16 cellular contexts compared by ENCODE assay signal in genomic region chr11:72189448-72190250, GRCh38. TPM values are rescaled to one million over a fixed set of nuclear protein-coding genes. Genes with fewer than 3 reads are reported as not detected.
A peak's percentile ranks its signal among the peaks of the same experiment; 100 is the strongest.
DNase-seq lines count a peak whose midpoint lies in the region; ATAC-seq and TF ChIP-seq lines count a peak whose summit lies in the region.
"Had no signal": no experiment of that assay in that cellular context is flagged by ENCODE, and none has a peak within 500 bp of the region (broad histone marks: within the 10 kb centered on the region; RNA-seq: fewer than 3 reads in every experiment).

No MANE protein-coding gene starts in this region.

- no peak overlapping the region for H4K8ac ChIP-seq in mesendoderm (ENCODE audit: low read depth, low read length)

- H3K27me3 Mint-ChIP-seq in progenitor cell of endocrine pancreas: no peaks in the 10 kb centered on the region
- H3K27me3 Mint-ChIP-seq: activated B cell treated with CpG ODN at 0.5 μM for 24 hours, IgD-negative memory B cell had no signal

- peak; percentile 12 for DNase-seq in Caki2 (ENCODE audit: low read depth)
- DNase-seq in NCI-H1417 treated with DMSO at 0.1 percent for 48 hours (lab: John Stamatoyannopoulos, UW): peak; percentile 26
- peak; percentile 93 for DNase-seq in mesendoderm
- no peak for DNase-seq in progenitor cell of endocrine pancreas (ENCODE audit: low spot score, unreplicated experiment)
- no peak for DNase-seq in GM10248 (ENCODE audit: extremely low spot score)
- no peak for DNase-seq in stimulated activated CD4-positive, alpha-beta T cell treated with anti-CD3 and anti-CD28 coated beads, Interleukin-1b, Interleukin-23, amount 100 ng/mL, for 48 hours
- DNase-seq: activated B cell treated with CpG ODN at 0.5 μM for 24 hours; activated T-cell treated with anti-CD3 and anti-CD28 coated beads, Interleukin-2, amount 50 U/mL, for 48 hours; H9; NCI-H510A treated with DMSO at 0.1 percent for 48 hours; nephron progenitor cell; spleen had no signal

- no peaks in the 10 kb centered on the region for H3K36me3 ChIP-seq in mesendoderm (ENCODE audit: control insufficient read depth, insufficient read depth, low read length)
- H3K36me3 ChIP-seq: SJCRH30, spleen had no signal

- no peak overlapping the region for H2BK5ac ChIP-seq in mesendoderm (ENCODE audit: low read length)

- H3K4me1 ChIP-seq in mesendoderm (ENCODE audit: control insufficient read depth, low read depth, low read length): peaks cover 14% of the 10 kb centered on the region
- H3K4me1 ChIP-seq: spleen had no signal

- peak overlapping the region; percentile 18 for H3K4ac ChIP-seq in mesendoderm (ENCODE audit: low read depth, low read length)

- TF ChIP-seq CTCF in progenitor cell of endocrine pancreas (IDR thresholded peaks at IDR 0.05; ENCODE audit: unreplicated experiment) (no peak), GM10248 (IDR thresholded peaks at IDR 0.05; ENCODE audit: control extremely low read depth, extremely low read depth, low read depth, missing control alignments) (no peak)

- no peak overlapping the region for H2BK15ac ChIP-seq in mesendoderm (replicated peaks; ENCODE audit: low read depth)

- peak overlapping the region; percentile 40 for H4K5ac ChIP-seq in mesendoderm (ENCODE audit: low read length)

- H3K23ac ChIP-seq in mesendoderm (ENCODE audit: low read length): no peak overlapping the region

- no peaks in the 10 kb centered on the region for H3K36me3 Mint-ChIP-seq in progenitor cell of endocrine pancreas (ENCODE audit: insufficient read depth)
- H3K36me3 Mint-ChIP-seq: IgD-negative memory B cell had no signal

- H3K9me3 Mint-ChIP-seq in progenitor cell of endocrine pancreas (ENCODE audit: low read depth): no peaks in the 10 kb centered on the region
- H3K9me3 Mint-ChIP-seq: activated B cell treated with CpG ODN at 0.5 μM for 24 hours, H9, IgD-negative memory B cell, nephron progenitor cell had no signal

- H3K79me1 ChIP-seq in mesendoderm (ENCODE audit: low read length): no peaks in the 10 kb centered on the region

- no peak overlapping the region for H3K27ac Mint-ChIP-seq in progenitor cell of endocrine pancreas
- H3K27ac Mint-ChIP-seq: activated B cell treated with CpG ODN at 0.5 μM for 24 hours, IgD-negative memory B cell had no signal

- H2BK120ac ChIP-seq in mesendoderm (ENCODE audit: low read depth, low read length): no peak overlapping the region

- CTCF ChIA-PET in GM10248 (lab: Yijun Ruan, JAX): interaction anchor here (0.9 to 1.7 kb wide), 3 partner anchors 15 to 49 kb away, joined by 3 to 4 read pairs (median 4); no protein-coding TSS in a partner anchor

- in situ Hi-C loops in Caki2 (cut with HindIII; ENCODE audit: low pct_unique_long_range_greater_than_20kb, low sequenced_read_pairs): no loop called here

- no peak overlapping the region for H3K4me3 Mint-ChIP-seq in progenitor cell of endocrine pancreas (ENCODE audit: low read depth)
- H3K4me3 Mint-ChIP-seq: activated B cell treated with CpG ODN at 0.5 μM for 24 hours, H9, IgD-negative memory B cell, nephron progenitor cell had no signal

- POLR2A ChIA-PET in GM10248 (lab: Yijun Ruan, JAX): no interaction called here

- peak overlapping the region; percentile 29 for H2AK5ac ChIP-seq in mesendoderm (ENCODE audit: low read length)

- no peak overlapping the region for H3K27ac ChIP-seq in mesendoderm (ENCODE audit: low read depth, low read length)
- H3K27ac ChIP-seq: SJCRH30, spleen had no signal

- H3K27me3 ChIP-seq in mesendoderm (ENCODE audit: insufficient read depth, low read length, poor library complexity): no peaks in the 10 kb centered on the region
- H3K27me3 ChIP-seq: SJCRH30, spleen had no signal

- peaks cover 18% of the 10 kb centered on the region for H3K4me1 Mint-ChIP-seq in progenitor cell of endocrine pancreas (ENCODE audit: low read depth)
- H3K4me1 Mint-ChIP-seq: activated B cell treated with CpG ODN at 0.5 μM for 24 hours, IgD-negative memory B cell had no signal

- H3K4me3 ChIP-seq in mesendoderm (ENCODE audit: low read length): no peak overlapping the region
- H3K4me3 ChIP-seq: SJCRH30, spleen had no signal

- no CpG with 5 or more reads among the region's 3 CpGs for WGBS in mesendoderm (ENCODE audit: extremely low coverage, insufficient coverage, low lambda C conversion rate)

- H3K56ac ChIP-seq in mesendoderm (ENCODE audit: low read length): peak overlapping the region; percentile 68

- H3K4me2 ChIP-seq in mesendoderm (ENCODE audit: low read length): no peak overlapping the region

- H3K9ac ChIP-seq in mesendoderm (ENCODE audit: low read length): peak overlapping the region; percentile 17

- H3K18ac ChIP-seq in mesendoderm (ENCODE audit: low read length): no peak overlapping the region

- H3K79me2 ChIP-seq in mesendoderm (ENCODE audit: control insufficient read depth, insufficient read depth, low read length): no peaks in the 10 kb centered on the region

- ATAC-seq in esophagus mucosa: peak; percentile 35
- ATAC-seq in GM21515 (IDR thresholded peaks at IDR 0.05; ENCODE audit: unreplicated experiment): no peak

RNA-seq across cellular contexts. Expression of gene FOLR1, which starts 2.3 kb away (rescaled TPM):
- 7.3 and 8.4 TPM in 2 replicates for total RNA-seq in Caki2 (2014; rRNA removed; shearing (Covaris generic); ENCODE audit: low replicate concordance)
- 0.96 TPM for total RNA-seq in esophagus mucosa
- polyA plus RNA-seq in mesendoderm (2013, experiment 1 of 2): 1.2 TPM
- polyA plus RNA-seq in mesendoderm (2013, experiment 2 of 2): 1.3 TPM
- 5.6 and 6.4 TPM in 2 replicates for total RNA-seq in progenitor cell of endocrine pancreas
- total RNA-seq: activated B cell treated with CpG ODN at 0.5 μM for 24 hours, spleen had no signal
- polyA plus RNA-seq: IgD-negative memory B cell had no signal

RNA-seq across cellular contexts. Expression of gene FOLR2, which starts 26.9 kb away (rescaled TPM):
- not detected in 2 replicates for total RNA-seq in Caki2 (2014; rRNA removed; shearing (Covaris generic); ENCODE audit: low replicate concordance)
- total RNA-seq in esophagus mucosa (0.24 TPM), progenitor cell of endocrine pancreas (not detected in 2 replicates)
- not detected for polyA plus RNA-seq in mesendoderm (2013, experiment 1 of 2)
- not detected for polyA plus RNA-seq in mesendoderm (2013, experiment 2 of 2)
- total RNA-seq: H9, SJCRH30 had no signal

RNA-seq across cellular contexts. Expression of gene INPPL1, which starts 34.9 kb away (rescaled TPM):
- total RNA-seq in Caki2 (2014; rRNA removed; shearing (Covaris generic); ENCODE audit: low replicate concordance): 29.1 and 30.8 TPM in 2 replicates
- total RNA-seq in esophagus mucosa (21.2 TPM), progenitor cell of endocrine pancreas (389 and 394 TPM in 2 replicates)
- 59.0 TPM for polyA plus RNA-seq in mesendoderm (2013, experiment 1 of 2)
- polyA plus RNA-seq in mesendoderm (2013, experiment 2 of 2): 57.6 TPM

RNA-seq across cellular contexts. Expression of gene FOLR3, which starts 54.1 kb away (rescaled TPM):
- total RNA-seq in Caki2 (2014; rRNA removed; shearing (Covaris generic); ENCODE audit: low replicate concordance): not detected in 2 replicates
- total RNA-seq in esophagus mucosa: not detected
- not detected for polyA plus RNA-seq in mesendoderm (2013, experiment 1 of 2)
- not detected for polyA plus RNA-seq in mesendoderm (2013, experiment 2 of 2)
- total RNA-seq in progenitor cell of endocrine pancreas: 0.98 TPM in 1 of 2 replicates, not detected in the other
- total RNA-seq: activated B cell treated with CpG ODN at 0.5 μM for 24 hours, H9, SJCRH30 had no signal
- polyA plus RNA-seq: IgD-negative memory B cell had no signal

RNA-seq across cellular contexts. Expression of gene PHOX2A, which starts 54.3 kb away (rescaled TPM):
- total RNA-seq in Caki2 (2014; rRNA removed; shearing (Covaris generic); ENCODE audit: low replicate concordance): not detected in 2 replicates
- total RNA-seq in esophagus mucosa (not detected), progenitor cell of endocrine pancreas (not detected in 2 replicates)
- polyA plus RNA-seq in mesendoderm (2013, experiment 1 of 2): 0.17 TPM
- polyA plus RNA-seq in mesendoderm (2013, experiment 2 of 2): 0.15 TPM
- total RNA-seq: activated B cell treated with CpG ODN at 0.5 μM for 24 hours, SJCRH30, spleen had no signal
- polyA plus RNA-seq: IgD-negative memory B cell had no signal

Comparison
In these comparisons a context has a peak if more than half of its experiments do, and no peak if none do; other contexts are left out.
1. DNase-seq: peak in Caki2 (single experiment), NCI-H1417 treated with DMSO at 0.1 percent for 48 hours (single experiment) and mesendoderm (single experiment); none in progenitor cell of endocrine pancreas (single experiment), GM10248 (single experiment) and stimulated activated CD4-positive, alpha-beta T cell treated with anti-CD3 and anti-CD28 coated beads, Interleukin-1b, Interleukin-23, amount 100 ng/mL, for 48 hours (single experiment).
2. RNA of gene INPPL1, which starts 34.9 kb away (total RNA-seq): 389 to 394 TPM in progenitor cell of endocrine pancreas; 29.1 to 30.8 TPM in Caki2 and 21.2 TPM in esophagus mucosa (single experiment); every median in the first group is over 10 times any median in the second.